ENCODE assay signal across 9 cellular contexts in the genomic region with DNA sequence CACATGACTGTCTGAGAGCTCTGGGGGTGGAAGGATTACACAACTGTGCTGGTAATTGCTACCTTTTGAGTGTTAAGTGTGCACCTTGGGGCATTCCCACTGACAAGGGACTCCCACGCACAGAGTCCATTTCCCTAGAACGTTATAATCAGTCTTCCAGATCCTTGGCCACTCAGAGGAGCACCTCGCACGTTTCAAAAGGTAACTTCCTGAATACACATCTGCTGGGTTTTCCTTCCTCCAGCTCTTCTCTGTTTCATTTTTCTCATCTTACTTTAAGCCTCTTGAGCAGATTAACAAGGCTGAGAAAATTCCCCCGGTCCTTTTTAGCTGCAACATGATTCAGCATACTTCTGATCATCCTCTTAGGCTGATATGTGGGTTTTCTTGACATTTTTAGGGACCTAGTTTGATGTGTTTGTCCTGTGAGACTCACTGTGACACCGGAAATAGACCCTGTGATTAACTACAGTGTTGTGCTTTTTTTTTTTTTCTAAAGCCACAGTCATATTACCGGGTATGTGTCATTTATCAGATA.
DNase-seq lines count a peak whose midpoint lies in the region; ATAC-seq lines count a peak whose summit lies in the region.
"Had no signal": no experiment of that assay in that cellular context is flagged by ENCODE, and none has a peak within 500 bp of the region (broad histone marks: within the 10 kb centered on the region; RNA-seq: fewer than 3 reads in every experiment).

No MANE protein-coding gene starts in this region.

- H3K36me3 ChIP-seq in CD8-positive, alpha-beta memory T cell (ENCODE audit: insufficient read depth, low read length) = no peaks in the 10 kb centered on the region
- H3K36me3 ChIP-seq: esophagus muscularis mucosa had no signal

- peak overlapping the region; percentile 3 for H3K4me3 ChIP-seq in CD8-positive, alpha-beta memory T cell (ENCODE audit: low read length)
- H3K4me3 ChIP-seq: esophagus muscularis mucosa had no signal

- CTCF ChIA-PET in CD8-positive, alpha-beta memory T cell (lab: Charles Lee) = interaction anchor here (1.2 to 1.8 kb wide), 2 partner anchors 13 to 357 kb away, joined by 3 read pairs; no protein-coding TSS in a partner anchor
- CTCF ChIA-PET in T-cell (lab: Charles Lee) = no interaction called here

- POLR2A ChIA-PET in CD8-positive, alpha-beta memory T cell (lab: Charles Lee) = interaction anchor here (0.7 kb wide), 1 partner anchor 378 kb away, joined by 3 read pairs; no protein-coding TSS in a partner anchor
- POLR2A ChIA-PET in T-cell (lab: Charles Lee) = interaction anchor here in 1 of 2 donors (0.6 kb wide), 1 partner anchor 96 kb away, joined by 3 read pairs; no protein-coding TSS in a partner anchor

- H3K27me3 Mint-ChIP-seq in CD8-positive, alpha-beta memory T cell = peaks cover 0 to 1% of the 10 kb centered on the region in 2 donors
- H3K27me3 Mint-ChIP-seq in T-cell = no peaks in the 10 kb centered on the region
- no peaks in the 10 kb centered on the region for H3K27me3 Mint-ChIP-seq in effector memory CD8-positive, alpha-beta T cell

- H3K27me3 ChIP-seq in CD8-positive, alpha-beta memory T cell (ENCODE audit: insufficient read depth, low read length, poor library complexity, severe bottlenecking) = no peaks in the 10 kb centered on the region
- H3K27me3 ChIP-seq: esophagus muscularis mucosa had no signal

- H3K4me3 Mint-ChIP-seq in CD8-positive, alpha-beta memory T cell = peak overlapping the region in 6 of 7 donors; percentile 14 to 78 (median 54)
- peak overlapping the region; percentile 17 to 61 (median 21) for H3K4me3 Mint-ChIP-seq in T-cell
- peak overlapping the region; percentile 52 to 63 for H3K4me3 Mint-ChIP-seq in effector memory CD8-positive, alpha-beta T cell

- peak in 2 of 5 donors; percentile 17 to 42 for DNase-seq in CD8-positive, alpha-beta memory T cell
- peak in 6 of 34 experiments; percentile 9 to 28 (median 12) for DNase-seq in T-cell
- DNase-seq in effector memory CD8-positive, alpha-beta T cell = peak in 2 of 3 experiments; percentile 23 to 27
- no peak for DNase-seq in amygdala (lab: John Stamatoyannopoulos, UW)

- H3K27ac ChIP-seq in CD8-positive, alpha-beta memory T cell (ENCODE audit: low read depth, low read length) = no peak overlapping the region
- H3K27ac ChIP-seq: esophagus muscularis mucosa had no signal

- H3K9me3 ChIP-seq in CD8-positive, alpha-beta memory T cell (ENCODE audit: low read length) = no peaks in the 10 kb centered on the region
- H3K9me3 ChIP-seq: esophagus muscularis mucosa had no signal

- H3K36me3 Mint-ChIP-seq in CD8-positive, alpha-beta memory T cell = peaks cover 0 to 3% (median 0%) of the 10 kb centered on the region in 3 donors
- no peaks in the 10 kb centered on the region for H3K36me3 Mint-ChIP-seq in T-cell
- H3K36me3 Mint-ChIP-seq in effector memory CD8-positive, alpha-beta T cell (ENCODE audit: insufficient read depth) = peaks cover 3% of the 10 kb centered on the region

- H3K4me1 ChIP-seq in CD8-positive, alpha-beta memory T cell (ENCODE audit: insufficient read depth, low read length) = peaks cover 53% of the 10 kb centered on the region

- peaks cover 54 to 68% (median 64%) of the 10 kb centered on the region in 3 donors for H3K4me1 Mint-ChIP-seq in CD8-positive, alpha-beta memory T cell
- H3K4me1 Mint-ChIP-seq in T-cell = peaks cover 61 to 71% (median 62%) of the 10 kb centered on the region in 3 donors
- peaks cover 41 to 55% of the 10 kb centered on the region in 2 donors for H3K4me1 Mint-ChIP-seq in effector memory CD8-positive, alpha-beta T cell (ENCODE audit: low read depth in 2 of 2)

- H3K9me3 Mint-ChIP-seq in CD8-positive, alpha-beta memory T cell = no peaks in the 10 kb centered on the region
- H3K9me3 Mint-ChIP-seq in T-cell = peaks cover 0 to 7% (median 0%) of the 10 kb centered on the region in 3 donors
- H3K9me3 Mint-ChIP-seq in effector memory CD8-positive, alpha-beta T cell = no peaks in the 10 kb centered on the region

- peak overlapping the region; percentile 49 to 88 (median 82) for H3K27ac Mint-ChIP-seq in CD8-positive, alpha-beta memory T cell
- H3K27ac Mint-ChIP-seq in T-cell = peak overlapping the region; percentile 80 to 87
- H3K27ac Mint-ChIP-seq in effector memory CD8-positive, alpha-beta T cell = peak overlapping the region; percentile 82 to 88

- ATAC-seq in GM21423 (IDR thresholded peaks at IDR 0.05; ENCODE audit: unreplicated experiment) (peak; percentile 28), T-cell (replicated peaks in 1 of 4) (peak; percentile 42 to 64 (median 60)), esophagus mucosa (no peak), HG03521 (IDR thresholded peaks at IDR 0.05; ENCODE audit: unreplicated experiment) (no peak), HG03460 (IDR thresholded peaks at IDR 0.05; ENCODE audit: unreplicated experiment) (no peak)
- peak; percentile 81 for ATAC-seq in effector memory CD8-positive, alpha-beta T cell (replicated peaks)

Comparison
In these comparisons a context has a peak if more than half of its experiments do, and no peak if none do; other contexts are left out.
1. DNase-seq: peak in effector memory CD8-positive, alpha-beta T cell (2 of 3); none in amygdala (0 of 56).
2. ATAC-seq: peak in GM21423 (single experiment), T-cell (4 of 4) and effector memory CD8-positive, alpha-beta T cell (single experiment); none in esophagus mucosa (single experiment), HG03521 (single experiment) and HG03460 (single experiment).
3. Peak in every context shown above with its lines, with median percentiles within 50 percentile points of each other: H3K27ac Mint-ChIP-seq and H3K4me3 Mint-ChIP-seq.